Comparison of ENCODE assay signal across 1 cellular context in the genomic region with DNA sequence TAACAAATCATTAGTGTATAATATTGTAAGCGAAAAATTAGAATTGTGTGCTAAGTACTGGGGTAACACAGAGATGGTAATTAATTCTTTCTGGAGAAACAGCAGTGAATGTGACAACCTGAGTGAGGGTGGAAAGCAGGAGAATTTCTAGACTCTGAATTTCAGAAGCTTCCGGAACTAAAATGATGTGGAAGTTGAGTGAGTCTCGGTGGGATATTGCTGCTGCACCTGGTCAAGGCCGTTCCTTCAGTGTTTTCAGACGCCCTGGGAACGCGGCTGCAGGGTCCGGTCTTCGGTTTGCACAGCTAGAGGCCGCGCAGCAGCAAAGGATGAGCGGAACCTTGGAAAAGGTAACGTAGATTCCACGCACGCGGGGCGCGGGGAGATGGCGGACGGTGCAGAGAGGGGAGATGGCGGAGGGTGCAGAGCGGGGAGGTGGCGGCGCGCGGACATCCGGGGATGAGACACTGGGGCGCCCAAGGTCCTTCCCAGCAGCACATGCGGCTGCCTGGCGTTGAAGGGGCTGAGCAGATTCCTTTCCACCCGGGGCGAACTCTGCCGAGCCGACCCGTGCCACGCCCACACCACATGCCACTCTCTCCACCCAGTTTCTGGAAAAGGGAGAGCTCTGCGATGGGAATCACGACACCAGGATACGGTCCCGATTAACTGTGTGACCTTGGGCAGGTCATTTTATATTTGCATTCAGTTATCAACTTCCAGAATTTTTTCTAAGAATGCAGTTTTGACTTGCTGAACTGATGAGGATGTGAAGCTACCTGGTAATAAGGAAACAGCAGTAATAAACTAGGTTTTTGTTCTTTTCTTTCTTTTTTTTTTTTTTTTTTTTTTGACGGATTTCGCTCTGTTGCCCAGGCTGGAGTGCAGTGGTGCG.
A peak's percentile ranks its signal among the peaks of the same experiment; 100 is the strongest.
TF ChIP-seq lines count a peak whose summit lies in the region.

A gene (plus strand): TSS at position 232 of the 895 bp plus-strand sequence. CDS start 98 bp downstream, at position 330.

TF ChIP-seq in HepG2, 621 proteins besides CTCF, POLR2A, EP300 and RAD21 (continued from another document and continues in another):
- TF ChIP-seq, protein P1, sequence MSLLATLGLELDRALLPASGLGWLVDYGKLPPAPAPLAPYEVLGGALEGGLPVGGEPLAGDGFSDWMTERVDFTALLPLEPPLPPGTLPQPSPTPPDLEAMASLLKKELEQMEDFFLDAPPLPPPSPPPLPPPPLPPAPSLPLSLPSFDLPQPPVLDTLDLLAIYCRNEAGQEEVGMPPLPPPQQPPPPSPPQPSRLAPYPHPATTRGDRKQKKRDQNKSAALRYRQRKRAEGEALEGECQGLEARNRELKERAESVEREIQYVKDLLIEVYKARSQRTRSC (CRISPR knock-in tag; IDR thresholded peaks at IDR 0.05; ENCODE audit: low read depth) = no peak
- no peak; the same call in 1 of the 2 replicates for TF ChIP-seq WIZ (CRISPR knock-in tag; IDR thresholded peaks at IDR 0.05)
- TF ChIP-seq RBFOX2 (IDR thresholded peaks at IDR 0.05; ENCODE audit: low read depth, low read length) = peak; percentile 97
- TF ChIP-seq CBX2 (IDR thresholded peaks at IDR 0.05; ENCODE audit: low read depth, low read length) = no peak
- TF ChIP-seq CBX2 (CRISPR knock-in tag; IDR thresholded peaks at IDR 0.05; ENCODE audit: low read depth) = 0 out of 2 replicates have a peak, but pooled peaks have one; percentile 50
- TF ChIP-seq MEIS2 (CRISPR knock-in tag; IDR thresholded peaks at IDR 0.05) = peak; percentile 48; the same call in 1 of the 2 replicates
- TF ChIP-seq ZBTB42 (CRISPR knock-in tag; IDR thresholded peaks at IDR 0.05) = no peak
- TF ChIP-seq PAF1 (CRISPR knock-in tag; IDR thresholded peaks at IDR 0.05) = no peak
- peak; percentile 95; the same call in 1 of the 2 replicates for TF ChIP-seq ZNF615 (CRISPR knock-in tag; IDR thresholded peaks at IDR 0.05; ENCODE audit: borderline replicate concordance)
- 0 out of 2 replicates have a peak, but pooled peaks have one; percentile 53 for TF ChIP-seq ZFP62 (CRISPR knock-in tag; IDR thresholded peaks at IDR 0.05)
- 0 out of 2 replicates have a peak, but pooled peaks have one; percentile 38 for TF ChIP-seq U2AF2 (IDR thresholded peaks at IDR 0.05; ENCODE audit: low read depth, low read length)
- TF ChIP-seq, protein P2, sequence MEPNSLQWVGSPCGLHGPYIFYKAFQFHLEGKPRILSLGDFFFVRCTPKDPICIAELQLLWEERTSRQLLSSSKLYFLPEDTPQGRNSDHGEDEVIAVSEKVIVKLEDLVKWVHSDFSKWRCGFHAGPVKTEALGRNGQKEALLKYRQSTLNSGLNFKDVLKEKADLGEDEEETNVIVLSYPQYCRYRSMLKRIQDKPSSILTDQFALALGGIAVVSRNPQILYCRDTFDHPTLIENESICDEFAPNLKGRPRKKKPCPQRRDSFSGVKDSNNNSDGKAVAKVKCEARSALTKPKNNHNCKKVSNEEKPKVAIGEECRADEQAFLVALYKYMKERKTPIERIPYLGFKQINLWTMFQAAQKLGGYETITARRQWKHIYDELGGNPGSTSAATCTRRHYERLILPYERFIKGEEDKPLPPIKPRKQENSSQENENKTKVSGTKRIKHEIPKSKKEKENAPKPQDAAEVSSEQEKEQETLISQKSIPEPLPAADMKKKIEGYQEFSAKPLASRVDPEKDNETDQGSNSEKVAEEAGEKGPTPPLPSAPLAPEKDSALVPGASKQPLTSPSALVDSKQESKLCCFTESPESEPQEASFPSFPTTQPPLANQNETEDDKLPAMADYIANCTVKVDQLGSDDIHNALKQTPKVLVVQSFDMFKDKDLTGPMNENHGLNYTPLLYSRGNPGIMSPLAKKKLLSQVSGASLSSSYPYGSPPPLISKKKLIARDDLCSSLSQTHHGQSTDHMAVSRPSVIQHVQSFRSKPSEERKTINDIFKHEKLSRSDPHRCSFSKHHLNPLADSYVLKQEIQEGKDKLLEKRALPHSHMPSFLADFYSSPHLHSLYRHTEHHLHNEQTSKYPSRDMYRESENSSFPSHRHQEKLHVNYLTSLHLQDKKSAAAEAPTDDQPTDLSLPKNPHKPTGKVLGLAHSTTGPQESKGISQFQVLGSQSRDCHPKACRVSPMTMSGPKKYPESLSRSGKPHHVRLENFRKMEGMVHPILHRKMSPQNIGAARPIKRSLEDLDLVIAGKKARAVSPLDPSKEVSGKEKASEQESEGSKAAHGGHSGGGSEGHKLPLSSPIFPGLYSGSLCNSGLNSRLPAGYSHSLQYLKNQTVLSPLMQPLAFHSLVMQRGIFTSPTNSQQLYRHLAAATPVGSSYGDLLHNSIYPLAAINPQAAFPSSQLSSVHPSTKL (CRISPR knock-in tag; IDR thresholded peaks at IDR 0.05) = peak; percentile 77
- peak; percentile 71; the same call in 1 of the 2 replicates for TF ChIP-seq ZBTB38 (CRISPR knock-in tag; IDR thresholded peaks at IDR 0.05)
- TF ChIP-seq ZNF335 (CRISPR knock-in tag; IDR thresholded peaks at IDR 0.05) = peak; percentile 69; the same call in 1 of the 2 replicates
- TF ChIP-seq MLLT10 (CRISPR knock-in tag; IDR thresholded peaks at IDR 0.05) = no peak
- no peak for TF ChIP-seq GZF1 (CRISPR knock-in tag; IDR thresholded peaks at IDR 0.05)
- no peak for TF ChIP-seq ZNF496 (CRISPR knock-in tag; IDR thresholded peaks at IDR 0.05; ENCODE audit: insufficient replicate concordance)
- no peak for TF ChIP-seq ZNF549 (CRISPR knock-in tag; IDR thresholded peaks at IDR 0.05)
- TF ChIP-seq ZNF432 (CRISPR knock-in tag; IDR thresholded peaks at IDR 0.05; ENCODE audit: borderline replicate concordance) = 0 out of 2 replicates have a peak, but pooled peaks have one; percentile 83
- no peak for TF ChIP-seq MED13 (CRISPR knock-in tag; IDR thresholded peaks at IDR 0.05)
- peak; percentile 88 for TF ChIP-seq ZNF772 (CRISPR knock-in tag; IDR thresholded peaks at IDR 0.05)
- no peak for TF ChIP-seq ATRX (CRISPR knock-in tag; IDR thresholded peaks at IDR 0.05; ENCODE audit: borderline replicate concordance)
- TF ChIP-seq ADNP (CRISPR knock-in tag; IDR thresholded peaks at IDR 0.05) = no peak
- TF ChIP-seq NR2F6 (IDR thresholded peaks at IDR 0.05) = peak; percentile 55
- peak; percentile 48; the same call in 1 of the 2 replicates for TF ChIP-seq NR2F6 (CRISPR knock-in tag; IDR thresholded peaks at IDR 0.05)
- TF ChIP-seq MIXL1 (CRISPR knock-in tag; IDR thresholded peaks at IDR 0.05) = no peak
- TF ChIP-seq POLR2AphosphoS5 (IDR thresholded peaks at IDR 0.05; ENCODE audit: low read depth, low read length) = peak; percentile 87
- TF ChIP-seq ATF1 (CRISPR knock-in tag; IDR thresholded peaks at IDR 0.05) = 0 out of 2 replicates have a peak, but pooled peaks have one; percentile 45
- peak; percentile 79; the same call in 1 of the 2 replicates for TF ChIP-seq IRF2 (CRISPR knock-in tag; IDR thresholded peaks at IDR 0.05)
- peak; percentile 98 for TF ChIP-seq YEATS4 (CRISPR knock-in tag; IDR thresholded peaks at IDR 0.05; ENCODE audit: borderline replicate concordance)
- TF ChIP-seq, protein P3, sequence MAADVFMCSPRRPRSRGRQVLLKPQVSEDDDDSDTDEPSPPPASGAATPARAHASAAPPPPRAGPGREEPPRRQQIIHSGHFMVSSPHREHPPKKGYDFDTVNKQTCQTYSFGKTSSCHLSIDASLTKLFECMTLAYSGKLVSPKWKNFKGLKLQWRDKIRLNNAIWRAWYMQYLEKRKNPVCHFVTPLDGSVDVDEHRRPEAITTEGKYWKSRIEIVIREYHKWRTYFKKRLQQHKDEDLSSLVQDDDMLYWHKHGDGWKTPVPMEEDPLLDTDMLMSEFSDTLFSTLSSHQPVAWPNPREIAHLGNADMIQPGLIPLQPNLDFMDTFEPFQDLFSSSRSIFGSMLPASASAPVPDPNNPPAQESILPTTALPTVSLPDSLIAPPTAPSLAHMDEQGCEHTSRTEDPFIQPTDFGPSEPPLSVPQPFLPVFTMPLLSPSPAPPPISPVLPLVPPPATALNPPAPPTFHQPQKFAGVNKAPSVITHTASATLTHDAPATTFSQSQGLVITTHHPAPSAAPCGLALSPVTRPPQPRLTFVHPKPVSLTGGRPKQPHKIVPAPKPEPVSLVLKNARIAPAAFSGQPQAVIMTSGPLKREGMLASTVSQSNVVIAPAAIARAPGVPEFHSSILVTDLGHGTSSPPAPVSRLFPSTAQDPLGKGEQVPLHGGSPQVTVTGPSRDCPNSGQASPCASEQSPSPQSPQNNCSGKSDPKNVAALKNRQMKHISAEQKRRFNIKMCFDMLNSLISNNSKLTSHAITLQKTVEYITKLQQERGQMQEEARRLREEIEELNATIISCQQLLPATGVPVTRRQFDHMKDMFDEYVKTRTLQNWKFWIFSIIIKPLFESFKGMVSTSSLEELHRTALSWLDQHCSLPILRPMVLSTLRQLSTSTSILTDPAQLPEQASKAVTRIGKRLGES (CRISPR knock-in tag; IDR thresholded peaks at IDR 0.05; ENCODE audit: borderline replicate concordance) = no peak
- TF ChIP-seq, protein P4, sequence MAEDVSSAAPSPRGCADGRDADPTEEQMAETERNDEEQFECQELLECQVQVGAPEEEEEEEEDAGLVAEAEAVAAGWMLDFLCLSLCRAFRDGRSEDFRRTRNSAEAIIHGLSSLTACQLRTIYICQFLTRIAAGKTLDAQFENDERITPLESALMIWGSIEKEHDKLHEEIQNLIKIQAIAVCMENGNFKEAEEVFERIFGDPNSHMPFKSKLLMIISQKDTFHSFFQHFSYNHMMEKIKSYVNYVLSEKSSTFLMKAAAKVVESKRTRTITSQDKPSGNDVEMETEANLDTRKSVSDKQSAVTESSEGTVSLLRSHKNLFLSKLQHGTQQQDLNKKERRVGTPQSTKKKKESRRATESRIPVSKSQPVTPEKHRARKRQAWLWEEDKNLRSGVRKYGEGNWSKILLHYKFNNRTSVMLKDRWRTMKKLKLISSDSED (CRISPR knock-in tag; IDR thresholded peaks at IDR 0.05) = no peak
- peak; percentile 37; the same call in 1 of the 2 replicates for TF ChIP-seq SALL2 (CRISPR knock-in tag; IDR thresholded peaks at IDR 0.05)
- TF ChIP-seq KLF11 (CRISPR knock-in tag; IDR thresholded peaks at IDR 0.05) = 0 out of 2 replicates have a peak, but pooled peaks have one; percentile 51
- TF ChIP-seq IRX3 (CRISPR knock-in tag; IDR thresholded peaks at IDR 0.05; ENCODE audit: borderline replicate concordance, low read depth) = no peak
- peak; percentile 85; the same call in 1 of the 2 replicates for TF ChIP-seq ZNF616 (CRISPR knock-in tag; IDR thresholded peaks at IDR 0.05; ENCODE audit: low read depth)
- TF ChIP-seq, protein P5, sequence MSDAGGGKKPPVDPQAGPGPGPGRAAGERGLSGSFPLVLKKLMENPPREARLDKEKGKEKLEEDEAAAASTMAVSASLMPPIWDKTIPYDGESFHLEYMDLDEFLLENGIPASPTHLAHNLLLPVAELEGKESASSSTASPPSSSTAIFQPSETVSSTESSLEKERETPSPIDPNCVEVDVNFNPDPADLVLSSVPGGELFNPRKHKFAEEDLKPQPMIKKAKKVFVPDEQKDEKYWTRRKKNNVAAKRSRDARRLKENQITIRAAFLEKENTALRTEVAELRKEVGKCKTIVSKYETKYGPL (CRISPR knock-in tag; IDR thresholded peaks at IDR 0.05) = no peak
- peak; percentile 65 for TF ChIP-seq ZNF12 (CRISPR knock-in tag; IDR thresholded peaks at IDR 0.05)
- TF ChIP-seq NCOR1 (IDR thresholded peaks at IDR 0.05; ENCODE audit: borderline replicate concordance, low read length) = peak; percentile 84; the same call in 1 of the 2 replicates
- TF ChIP-seq KAT2B (IDR thresholded peaks at IDR 0.05; ENCODE audit: borderline replicate concordance, low read depth, low read length) = no peak
- no peak for TF ChIP-seq MAFK (conservative IDR thresholded peaks at IDR 0.05 in 1 of 2, IDR thresholded peaks at IDR 0.05 in 1 of 2; ENCODE audit: low read length in 2 of 2)
- TF ChIP-seq MTF2 (CRISPR knock-in tag; IDR thresholded peaks at IDR 0.05; ENCODE audit: borderline replicate concordance) = no peak
- peak; percentile 71; the same call in 1 of the 2 replicates for TF ChIP-seq ZNF337 (CRISPR knock-in tag; IDR thresholded peaks at IDR 0.05; ENCODE audit: borderline replicate concordance, low read depth)
- no peak for TF ChIP-seq RFX3 (CRISPR knock-in tag; IDR thresholded peaks at IDR 0.05)
- TF ChIP-seq ESRRA (CRISPR knock-in tag; IDR thresholded peaks at IDR 0.05; ENCODE audit: low read depth) = no peak; the same call in none of the 2 replicates
- TF ChIP-seq U2AF1 (optimal IDR thresholded peaks at IDR 0.05; ENCODE audit: low read depth, low read length) = peak; percentile 75
- TF ChIP-seq ZNF550 (CRISPR knock-in tag; IDR thresholded peaks at IDR 0.05; ENCODE audit: borderline replicate concordance) = no peak; the same call in 1 of the 2 replicates
- TF ChIP-seq, protein P6, sequence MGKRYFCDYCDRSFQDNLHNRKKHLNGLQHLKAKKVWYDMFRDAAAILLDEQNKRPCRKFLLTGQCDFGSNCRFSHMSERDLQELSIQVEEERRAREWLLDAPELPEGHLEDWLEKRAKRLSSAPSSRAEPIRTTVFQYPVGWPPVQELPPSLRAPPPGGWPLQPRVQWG (CRISPR knock-in tag; IDR thresholded peaks at IDR 0.05; ENCODE audit: borderline replicate concordance, low read depth) = no peak
- peak; percentile 63; the same call in 1 of the 2 replicates for TF ChIP-seq ZBTB7A (CRISPR knock-in tag; IDR thresholded peaks at IDR 0.05)
- no peak for TF ChIP-seq RCOR2 (CRISPR knock-in tag; IDR thresholded peaks at IDR 0.05)
- TF ChIP-seq NFIC (IDR thresholded peaks at IDR 0.05; ENCODE audit: low read length) = no peak
- TF ChIP-seq, protein P7, sequence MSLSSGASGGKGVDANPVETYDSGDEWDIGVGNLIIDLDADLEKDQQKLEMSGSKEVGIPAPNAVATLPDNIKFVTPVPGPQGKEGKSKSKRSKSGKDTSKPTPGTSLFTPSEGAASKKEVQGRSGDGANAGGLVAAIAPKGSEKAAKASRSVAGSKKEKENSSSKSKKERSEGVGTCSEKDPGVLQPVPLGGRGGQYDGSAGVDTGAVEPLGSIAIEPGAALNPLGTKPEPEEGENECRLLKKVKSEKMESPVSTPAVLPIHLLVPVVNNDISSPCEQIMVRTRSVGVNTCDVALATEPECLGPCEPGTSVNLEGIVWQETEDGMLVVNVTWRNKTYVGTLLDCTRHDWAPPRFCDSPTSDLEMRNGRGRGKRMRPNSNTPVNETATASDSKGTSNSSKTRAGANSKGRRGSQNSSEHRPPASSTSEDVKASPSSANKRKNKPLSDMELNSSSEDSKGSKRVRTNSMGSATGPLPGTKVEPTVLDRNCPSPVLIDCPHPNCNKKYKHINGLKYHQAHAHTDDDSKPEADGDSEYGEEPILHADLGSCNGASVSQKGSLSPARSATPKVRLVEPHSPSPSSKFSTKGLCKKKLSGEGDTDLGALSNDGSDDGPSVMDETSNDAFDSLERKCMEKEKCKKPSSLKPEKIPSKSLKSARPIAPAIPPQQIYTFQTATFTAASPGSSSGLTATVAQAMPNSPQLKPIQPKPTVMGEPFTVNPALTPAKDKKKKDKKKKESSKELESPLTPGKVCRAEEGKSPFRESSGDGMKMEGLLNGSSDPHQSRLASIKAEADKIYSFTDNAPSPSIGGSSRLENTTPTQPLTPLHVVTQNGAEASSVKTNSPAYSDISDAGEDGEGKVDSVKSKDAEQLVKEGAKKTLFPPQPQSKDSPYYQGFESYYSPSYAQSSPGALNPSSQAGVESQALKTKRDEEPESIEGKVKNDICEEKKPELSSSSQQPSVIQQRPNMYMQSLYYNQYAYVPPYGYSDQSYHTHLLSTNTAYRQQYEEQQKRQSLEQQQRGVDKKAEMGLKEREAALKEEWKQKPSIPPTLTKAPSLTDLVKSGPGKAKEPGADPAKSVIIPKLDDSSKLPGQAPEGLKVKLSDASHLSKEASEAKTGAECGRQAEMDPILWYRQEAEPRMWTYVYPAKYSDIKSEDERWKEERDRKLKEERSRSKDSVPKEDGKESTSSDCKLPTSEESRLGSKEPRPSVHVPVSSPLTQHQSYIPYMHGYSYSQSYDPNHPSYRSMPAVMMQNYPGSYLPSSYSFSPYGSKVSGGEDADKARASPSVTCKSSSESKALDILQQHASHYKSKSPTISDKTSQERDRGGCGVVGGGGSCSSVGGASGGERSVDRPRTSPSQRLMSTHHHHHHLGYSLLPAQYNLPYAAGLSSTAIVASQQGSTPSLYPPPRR (CRISPR knock-in tag; IDR thresholded peaks at IDR 0.05; ENCODE audit: borderline replicate concordance) = peak; percentile 69
- no peak for TF ChIP-seq ZNF3 (CRISPR knock-in tag; IDR thresholded peaks at IDR 0.05)
